Comparison of ENCODE assay signal across 34 cellular contexts in the genomic region with DNA sequence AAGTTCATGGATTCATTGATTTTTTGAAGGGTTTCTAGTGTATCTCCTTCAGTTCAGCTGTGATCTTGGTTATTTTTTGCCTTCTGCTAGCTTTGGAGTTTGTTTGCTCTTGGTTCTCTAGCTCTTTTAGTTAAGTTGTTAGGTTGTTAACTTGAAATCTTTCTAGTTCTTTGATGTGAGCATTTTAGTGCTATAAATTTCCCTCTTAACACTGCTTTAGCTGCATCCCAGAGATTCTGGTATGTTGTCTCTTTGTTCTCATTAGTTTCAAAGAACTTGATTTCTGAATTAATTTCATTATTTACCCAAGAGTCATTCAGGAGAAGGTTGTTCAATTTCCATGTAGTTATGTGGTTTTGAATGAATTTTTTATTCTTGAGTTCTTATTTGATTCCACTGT.
"Had no signal": no experiment of that assay in that cellular context is flagged by ENCODE, and none has a peak within 500 bp of the region (broad histone marks: within the 10 kb centered on the region; RNA-seq: fewer than 3 reads in every experiment).

No MANE protein-coding gene starts in this region.

- H3K27me3 ChIP-seq: MG63 had no signal

- DNase-seq: Karpas-422, Kasumi-1, MG63, MM.1S, MV-4-11, NCI-H1048, NCI-H1092, NCI-H1092 treated with DMSO at 0.1 percent for 48 hours, NCI-H1105, NCI-H1105 treated with DMSO at 0.1 percent for 48 hours, NCI-H1417, NCI-H1417 treated with DMSO at 0.1 percent for 48 hours, NCI-H1436, NCI-H1436 treated with DMSO at 0.1 percent for 48 hours, NCI-H146, NCI-H1694, NCI-H1694 treated with DMSO at 0.1 percent for 48 hours, NCI-H187, NCI-H187 treated with DMSO at 0.1 percent for 48 hours, NCI-H1930, NCI-H2029, NCI-H2029 treated with DMSO at 0.1 percent for 48 hours, NCI-H2081, NCI-H2081 treated with DMSO at 0.1 percent for 48 hours, NCI-H2107, NCI-H2171, NCI-H2171 treated with DMSO at 0.1 percent for 48 hours, NCI-H2227 treated with DMSO at 0.1 percent for 48 hours, NCI-H226, NCI-H345, NCI-H446, NCI-H446 treated with DMSO at 0.1 percent for 48 hours, NCI-H510A, NCI-H510A treated with DMSO at 0.1 percent for 48 hours had no signal

- H3K36me3 ChIP-seq: MG63 had no signal

- H3K4me3 ChIP-seq: MG63 had no signal
